ENCODE assay signal across 8 cellular contexts in the genomic region with DNA sequence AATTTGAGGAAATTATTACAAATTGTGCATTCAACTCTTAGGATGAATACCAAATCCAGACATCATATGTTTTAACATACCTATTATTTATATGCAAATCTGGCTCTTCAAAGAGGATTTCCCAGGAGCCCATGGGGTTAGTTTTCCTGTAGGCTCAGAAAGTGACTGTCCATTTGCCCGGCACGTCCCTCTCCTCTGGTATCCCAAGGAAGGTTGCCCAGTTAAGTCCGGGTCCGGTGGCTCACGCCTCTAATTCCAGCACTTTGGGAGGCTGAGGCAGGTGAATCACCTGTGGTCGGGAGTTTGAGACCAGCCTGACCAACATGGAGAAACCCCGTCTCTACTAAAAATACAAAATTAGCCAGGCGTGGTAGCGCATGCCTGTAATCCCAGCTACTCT.
DNase-seq lines count a peak whose midpoint lies in the region; TF ChIP-seq lines count a peak whose summit lies in the region.
"Not testable (repeated sequence)": the region's sequence is repeated elsewhere in the genome, so short reads cannot be mapped to it uniquely, and the experiment has no call there.

No MANE protein-coding gene starts in this region.

- not testable (repeated sequence) for H3K9ac ChIP-seq in HUES48 (ENCODE audit: low read depth, low read length)

- TF ChIP-seq CTCF in VCaP (conservative IDR thresholded peaks at IDR 0.05); chondrocyte (IDR thresholded peaks at IDR 0.05); esophagus muscularis mucosa (IDR thresholded peaks at IDR 0.05); nephron progenitor cell (IDR thresholded peaks at IDR 0.05); sigmoid colon (IDR thresholded peaks at IDR 0.05): not testable (repeated sequence)

- WGBS in esophagus muscularis mucosa, result 90% methylated on average over 9 of the region's 9 CpGs
- WGBS in sigmoid colon, 2 donors, result 93 to 96% methylated on average over 9 of the region's 9 CpGs

- not testable (repeated sequence) for H3K4me3 ChIP-seq in HUES48 (ENCODE audit: low read depth, low read length); sigmoid colon
- H3K4me3 ChIP-seq in esophagus muscularis mucosa, result peak overlapping the region in 1 of 4 donors; percentile 32

- not testable (repeated sequence) for H3K27me3 Mint-ChIP-seq in chondrocyte (ENCODE audit: low read depth); nephron progenitor cell (ENCODE audit: low read depth, poor library complexity)

- TF ChIP-seq POLR2A in esophagus muscularis mucosa (IDR thresholded peaks at IDR 0.05; ENCODE audit: low read depth); sigmoid colon (IDR thresholded peaks at IDR 0.05): not testable (repeated sequence)

- DNase-seq in chondrocyte (ENCODE audit: low spot score) (peak; percentile 38), esophagus muscularis mucosa (ENCODE audit: extremely low spot score) (peak; percentile 53), islet precursor cell (peak; percentile 36), sigmoid colon (peak; percentile 44), ureter (ENCODE audit: low spot score) (peak; percentile 8)
- not testable (repeated sequence) for DNase-seq in nephron progenitor cell

- H3K27ac ChIP-seq in HUES48 (ENCODE audit: low read depth, low read length), result peak overlapping the region; percentile 83
- peak overlapping the region; percentile 77 for H3K27ac ChIP-seq in VCaP
- peak overlapping the region; percentile 62 to 82 (median 78) for H3K27ac ChIP-seq in esophagus muscularis mucosa (replicated peaks in 1 of 4)
- H3K27ac ChIP-seq in sigmoid colon, result peak overlapping the region; percentile 71 to 82 (median 74)

- intact Hi-C loops in esophagus muscularis mucosa (cut with DNase I), result not testable (repeated sequence)
- intact Hi-C loops in sigmoid colon (cut with DNase I), result loop anchor here (5.0 kb wide), 1 partner anchor 92 kb away; no protein-coding TSS in a partner anchor

- H3K4me1 Mint-ChIP-seq in chondrocyte (ENCODE audit: low read depth), result peaks cover 18% of the 10 kb centered on the region
- peaks cover 55% of the 10 kb centered on the region for H3K4me1 Mint-ChIP-seq in nephron progenitor cell

- not testable (repeated sequence) for H3K36me3 ChIP-seq in HUES48 (ENCODE audit: control insufficient read depth, insufficient read depth, low read length); esophagus muscularis mucosa; sigmoid colon

- H3K27ac Mint-ChIP-seq in chondrocyte (ENCODE audit: unreplicated experiment), result not testable (repeated sequence)
- peak overlapping the region; percentile 99 for H3K27ac Mint-ChIP-seq in nephron progenitor cell

- H3K27me3 ChIP-seq in HUES48 (ENCODE audit: control insufficient read depth, insufficient read depth, low read length); esophagus muscularis mucosa; sigmoid colon: not testable (repeated sequence)

- not testable (repeated sequence) for H3K4me3 Mint-ChIP-seq in chondrocyte (ENCODE audit: unreplicated experiment)
- peak overlapping the region; percentile 75 for H3K4me3 Mint-ChIP-seq in nephron progenitor cell

- not testable (repeated sequence) for H3K9me3 Mint-ChIP-seq in chondrocyte (ENCODE audit: low read depth); nephron progenitor cell

- H3K4me1 ChIP-seq in HUES48 (ENCODE audit: control insufficient read depth, insufficient read depth, low read length) (peaks cover 17% of the 10 kb centered on the region), esophagus muscularis mucosa (peaks cover 17 to 30% (median 28%) of the 10 kb centered on the region in 4 donors), sigmoid colon (peaks cover 0 to 29% (median 17%) of the 10 kb centered on the region in 4 donors)

- not testable (repeated sequence) for TF ChIP-seq EP300 in esophagus muscularis mucosa (IDR thresholded peaks at IDR 0.05); sigmoid colon (IDR thresholded peaks at IDR 0.05)

- H3K9me3 ChIP-seq in HUES48 (ENCODE audit: control insufficient read depth, insufficient read depth, low read length); esophagus muscularis mucosa; sigmoid colon: not testable (repeated sequence)

- not testable (repeated sequence) for H3K36me3 Mint-ChIP-seq in chondrocyte (ENCODE audit: low read depth); nephron progenitor cell (ENCODE audit: low read depth)
